Comparison of ENCODE assay signal across 1 cellular context in the genomic region with DNA sequence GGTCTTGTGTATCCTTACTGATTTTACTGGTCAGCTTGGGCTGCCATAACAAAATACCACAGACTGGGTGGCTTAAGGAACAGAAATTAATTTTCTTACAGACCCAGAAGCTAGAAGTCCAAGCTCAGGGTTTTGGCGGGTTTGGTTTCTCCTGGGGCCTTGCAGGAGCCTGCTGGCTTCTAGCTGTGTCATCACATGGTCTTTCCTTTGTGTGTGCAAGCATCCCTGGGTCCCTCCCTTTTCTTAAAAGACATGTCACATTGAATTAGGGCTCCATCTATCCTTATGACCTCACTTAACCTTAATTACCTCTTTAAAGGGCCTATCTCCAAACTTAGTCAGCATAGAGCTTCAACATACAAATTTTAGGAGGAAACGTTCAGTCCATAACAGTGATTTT.
TF ChIP-seq lines count a peak whose summit lies in the region.

No MANE protein-coding gene starts in this region.

TF ChIP-seq in WTC11, 78 proteins besides CTCF, POLR2A, EP300 and RAD21 (continued from another document):
- no peak for TF ChIP-seq ARID4B (CRISPR knock-in tag; IDR thresholded peaks at IDR 0.05; ENCODE audit: borderline replicate concordance)
- TF ChIP-seq NR1H2 (CRISPR knock-in tag; IDR thresholded peaks at IDR 0.05) = no peak
- no peak for TF ChIP-seq ESRRA (CRISPR knock-in tag; IDR thresholded peaks at IDR 0.05; ENCODE audit: borderline replicate concordance)
- no peak for TF ChIP-seq FOXK1 (CRISPR knock-in tag; IDR thresholded peaks at IDR 0.05)
- TF ChIP-seq AR (CRISPR knock-in tag; IDR thresholded peaks at IDR 0.05) = no peak
- TF ChIP-seq, protein P1, sequence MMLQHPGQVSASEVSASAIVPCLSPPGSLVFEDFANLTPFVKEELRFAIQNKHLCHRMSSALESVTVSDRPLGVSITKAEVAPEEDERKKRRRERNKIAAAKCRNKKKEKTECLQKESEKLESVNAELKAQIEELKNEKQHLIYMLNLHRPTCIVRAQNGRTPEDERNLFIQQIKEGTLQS (CRISPR knock-in tag; conservative IDR thresholded peaks at IDR 0.05) = no peak
- TF ChIP-seq, protein P2, sequence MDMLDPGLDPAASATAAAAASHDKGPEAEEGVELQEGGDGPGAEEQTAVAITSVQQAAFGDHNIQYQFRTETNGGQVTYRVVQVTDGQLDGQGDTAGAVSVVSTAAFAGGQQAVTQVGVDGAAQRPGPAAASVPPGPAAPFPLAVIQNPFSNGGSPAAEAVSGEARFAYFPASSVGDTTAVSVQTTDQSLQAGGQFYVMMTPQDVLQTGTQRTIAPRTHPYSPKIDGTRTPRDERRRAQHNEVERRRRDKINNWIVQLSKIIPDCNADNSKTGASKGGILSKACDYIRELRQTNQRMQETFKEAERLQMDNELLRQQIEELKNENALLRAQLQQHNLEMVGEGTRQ (CRISPR knock-in tag; IDR thresholded peaks at IDR 0.05) = no peak
- TF ChIP-seq ZSCAN18 (CRISPR knock-in tag; IDR thresholded peaks at IDR 0.05) = no peak
- no peak for TF ChIP-seq AFF4 (CRISPR knock-in tag; IDR thresholded peaks at IDR 0.05; ENCODE audit: borderline replicate concordance)
- TF ChIP-seq TEAD1 (CRISPR knock-in tag; IDR thresholded peaks at IDR 0.05) = no peak
- TF ChIP-seq, protein P3, sequence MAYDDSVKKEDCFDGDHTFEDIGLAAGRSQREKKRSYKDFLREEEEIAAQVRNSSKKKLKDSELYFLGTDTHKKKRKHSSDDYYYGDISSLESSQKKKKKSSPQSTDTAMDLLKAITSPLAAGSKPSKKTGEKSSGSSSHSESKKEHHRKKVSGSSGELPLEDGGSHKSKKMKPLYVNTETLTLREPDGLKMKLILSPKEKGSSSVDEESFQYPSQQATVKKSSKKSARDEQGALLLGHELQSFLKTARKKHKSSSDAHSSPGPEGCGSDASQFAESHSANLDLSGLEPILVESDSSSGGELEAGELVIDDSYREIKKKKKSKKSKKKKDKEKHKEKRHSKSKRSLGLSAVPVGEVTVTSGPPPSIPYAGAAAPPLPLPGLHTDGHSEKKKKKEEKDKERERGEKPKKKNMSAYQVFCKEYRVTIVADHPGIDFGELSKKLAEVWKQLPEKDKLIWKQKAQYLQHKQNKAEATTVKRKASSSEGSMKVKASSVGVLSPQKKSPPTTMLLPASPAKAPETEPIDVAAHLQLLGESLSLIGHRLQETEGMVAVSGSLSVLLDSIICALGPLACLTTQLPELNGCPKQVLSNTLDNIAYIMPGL (CRISPR knock-in tag; IDR thresholded peaks at IDR 0.05) = no peak
